ENCODE assay signal across 1 cellular context in genomic region chr14:76138758-76139723, GRCh38.
A peak's percentile ranks its signal among the peaks of the same experiment; 100 is the strongest.
TF ChIP-seq lines count a peak whose summit lies in the region.

No MANE protein-coding gene starts in this region.

TF ChIP-seq in K562, 482 proteins besides CTCF, POLR2A, EP300 and RAD21 (continued from another document and continues in another):
- TF ChIP-seq ZNF609 (CRISPR knock-in tag; IDR thresholded peaks at IDR 0.05; ENCODE audit: borderline replicate concordance) (no peak), ZBTB34 (CRISPR knock-in tag; IDR thresholded peaks at IDR 0.05) (no peak), FOXJ2 (tag; IDR thresholded peaks at IDR 0.05) (no peak), IRF1 (CRISPR knock-in tag; IDR thresholded peaks at IDR 0.05; ENCODE audit: borderline replicate concordance) (no peak), LEF1 (IDR thresholded peaks at IDR 0.05) (no peak), DACH1 (IDR thresholded peaks at IDR 0.05; ENCODE audit: partially characterized antibody) (no peak), NEUROD1 (IDR thresholded peaks at IDR 0.05; ENCODE audit: borderline replicate concordance, low read depth, low read length, partially characterized antibody) (no peak), ZNF707 (CRISPR knock-in tag; conservative IDR thresholded peaks at IDR 0.05) (no peak), NFYB (IDR thresholded peaks at IDR 0.05; ENCODE audit: extremely low read depth, insufficient read length) (no peak), L3MBTL2 (IDR thresholded peaks at IDR 0.05) (peak; percentile 36; the same call in 1 of the 2 replicates), TCF15 (CRISPR knock-in tag; IDR thresholded peaks at IDR 0.05) (no peak), THAP12 (CRISPR knock-in tag; IDR thresholded peaks at IDR 0.05) (no peak), CREB1 (IDR thresholded peaks at IDR 0.05) (no peak), CREB1 (CRISPR knock-in tag; IDR thresholded peaks at IDR 0.05) (no peak), ZNF57 (CRISPR knock-in tag; IDR thresholded peaks at IDR 0.05) (no peak), ILF3 (IDR thresholded peaks at IDR 0.05; ENCODE audit: borderline replicate concordance) (no peak), ZNF785 (CRISPR knock-in tag; IDR thresholded peaks at IDR 0.05) (no peak), BDP1 (IDR thresholded peaks at IDR 0.05; ENCODE audit: insufficient read depth, insufficient read length) (no peak), YBX1 (IDR thresholded peaks at IDR 0.05) (no peak), KLF16 (IDR thresholded peaks at IDR 0.05) (no peak), ZFP91 (CRISPR knock-in tag; IDR thresholded peaks at IDR 0.05) (no peak), REST (CRISPR knock-in tag; IDR thresholded peaks at IDR 0.05; ENCODE audit: low read depth) (no peak), ZBTB33 (CRISPR knock-in tag; IDR thresholded peaks at IDR 0.05) (no peak), ZNF655 (CRISPR knock-in tag; IDR thresholded peaks at IDR 0.05) (no peak), UBTF (IDR thresholded peaks at IDR 0.05; ENCODE audit: borderline replicate concordance in 1 of 2, low read depth in 2 of 2, low read length in 2 of 2) (peak in 1 of 2 experiments; percentile 82; a peak in 2 of 4 replicates), CREBBP (IDR thresholded peaks at IDR 0.05; ENCODE audit: low read depth, low read length) (no peak), ZFP30 (CRISPR knock-in tag; IDR thresholded peaks at IDR 0.05; ENCODE audit: borderline replicate concordance) (no peak), NR2F6 (CRISPR knock-in tag; IDR thresholded peaks at IDR 0.05) (no peak), SMARCB1 (IDR thresholded peaks at IDR 0.05; ENCODE audit: insufficient read length, low read depth) (no peak), RBFOX2 (IDR thresholded peaks at IDR 0.05; ENCODE audit: low read depth, low read length) (0 out of 2 replicates have a peak, but pooled peaks have one; percentile 35), TOE1 (IDR thresholded peaks at IDR 0.05; ENCODE audit: borderline replicate concordance) (no peak), TOE1 (CRISPR knock-in tag; IDR thresholded peaks at IDR 0.05; ENCODE audit: borderline replicate concordance, low read depth) (no peak), FOXO4 (CRISPR knock-in tag; IDR thresholded peaks at IDR 0.05) (no peak), TARDBP (IDR thresholded peaks at IDR 0.05) (no peak), MXI1 (IDR thresholded peaks at IDR 0.05; ENCODE audit: low read depth, low read length) (no peak), ELF2 (CRISPR knock-in tag; IDR thresholded peaks at IDR 0.05) (no peak)
